ENCODE assay signal across 2 cellular contexts in the genomic region with DNA sequence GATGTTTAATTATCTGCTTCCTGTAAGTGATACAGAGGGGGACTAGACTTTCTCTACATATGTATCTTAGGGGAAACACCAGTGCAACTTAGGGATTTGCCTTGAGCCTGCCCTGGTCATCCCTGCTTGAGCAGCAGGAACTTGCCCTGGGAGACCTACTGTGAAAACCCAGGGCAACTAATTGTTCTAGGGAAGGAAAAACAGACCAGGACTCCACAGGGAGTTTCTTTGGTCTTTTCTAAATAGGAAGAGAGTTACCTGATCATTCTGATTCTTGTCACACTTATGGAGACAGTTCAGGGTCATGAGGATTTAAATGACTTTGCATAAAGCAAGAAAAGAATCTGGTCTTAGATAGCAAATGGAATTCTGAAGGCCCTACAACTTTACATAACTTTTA.
TF ChIP-seq lines count a peak whose summit lies in the region.

No MANE protein-coding gene starts in this region.

TF ChIP-seq in GM23338, 12 proteins besides CTCF, POLR2A, EP300 and RAD21 (continued from another document):
- peak; percentile 87; the same call in 1 of the 2 replicates for TF ChIP-seq ZNF462 (CRISPR knock-in tag; IDR thresholded peaks at IDR 0.05)

TF ChIP-seq in IMR-90, 13 proteins besides CTCF, POLR2A, EP300 and RAD21 (continued from another document):
- no peak for TF ChIP-seq ELK1 (IDR thresholded peaks at IDR 0.05; ENCODE audit: borderline replicate concordance, low read depth, low read length)
- TF ChIP-seq MAFK (IDR thresholded peaks at IDR 0.05; ENCODE audit: low read depth, low read length) = no peak
- no peak for TF ChIP-seq SMC3 (IDR thresholded peaks at IDR 0.05; ENCODE audit: low read depth, low read length)
